Comparison of ENCODE assay signal across 13 cellular contexts in the genomic region with DNA sequence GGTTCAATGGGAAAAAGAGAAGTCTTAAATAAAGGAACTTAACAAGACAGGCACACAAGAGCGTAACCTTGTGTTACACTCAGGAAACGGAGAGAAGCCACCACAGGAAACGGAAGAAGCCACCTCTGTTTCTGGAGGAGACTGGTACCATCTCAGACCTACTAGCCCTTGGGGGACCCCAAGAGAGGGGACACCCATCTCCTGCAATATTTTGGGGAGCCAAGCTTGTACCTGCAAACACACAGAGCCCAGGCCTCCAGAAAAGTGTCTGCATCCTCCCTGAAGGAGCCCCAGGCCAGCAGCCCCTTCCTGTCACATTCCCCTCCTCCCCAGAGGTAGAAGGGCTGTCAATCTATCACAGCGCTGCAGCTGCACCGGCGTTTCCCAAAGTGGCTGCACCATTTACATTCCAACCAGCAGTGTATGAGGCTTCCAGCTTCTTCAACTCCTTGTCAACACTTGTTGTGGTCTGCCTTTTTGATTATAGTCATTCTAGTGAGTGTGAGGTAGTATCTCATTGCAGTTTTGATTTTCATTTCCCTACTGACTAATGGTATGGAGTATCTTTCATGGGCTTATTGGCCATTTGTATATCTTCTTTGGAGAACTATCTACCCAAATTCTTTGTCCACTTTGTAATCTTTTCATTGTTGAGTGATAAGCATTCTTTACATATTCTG. TPM values are rescaled to one million over a fixed set of nuclear protein-coding genes. Genes with fewer than 3 reads are reported as not detected.
DNase-seq lines count a peak whose midpoint lies in the region; ATAC-seq, FAIRE-seq and TF ChIP-seq lines count a peak whose summit lies in the region.
"Had no signal": no experiment of that assay in that cellular context is flagged by ENCODE, and none has a peak within 500 bp of the region (broad histone marks: within the 10 kb centered on the region; RNA-seq: fewer than 3 reads in every experiment).

No MANE protein-coding gene starts in this region.

- H3K36me3 Mint-ChIP-seq in activated T-cell treated with anti-CD3 and anti-CD28 coated beads, Interleukin-2, amount 50 U/mL, for 4 hours (ENCODE audit: insufficient read depth), result no peaks in the 10 kb centered on the region
- no peaks in the 10 kb centered on the region for H3K36me3 Mint-ChIP-seq in effector memory CD8-positive, alpha-beta T cell (ENCODE audit: insufficient read depth)

- no peak overlapping the region for H3K4me2 ChIP-seq in OCI-LY7 (ENCODE audit: low read length)

- H3K9me3 Mint-ChIP-seq in activated T-cell treated with anti-CD3 and anti-CD28 coated beads, Interleukin-2, amount 50 U/mL, for 4 hours, result peaks cover 2% of the 10 kb centered on the region
- no peaks in the 10 kb centered on the region for H3K9me3 Mint-ChIP-seq in effector memory CD8-positive, alpha-beta T cell

- no peak for TF ChIP-seq CTCF in OCI-LY7 (conservative IDR thresholded peaks at IDR 0.05; ENCODE audit: low read length)
- no peak for TF ChIP-seq CTCF in testis (IDR thresholded peaks at IDR 0.05)
- no peak for TF ChIP-seq CTCF in kidney (IDR thresholded peaks at IDR 0.05; ENCODE audit: borderline replicate concordance, extremely low read depth, insufficient read depth)

- no peaks in the 10 kb centered on the region for H4K20me1 ChIP-seq in OCI-LY7 (ENCODE audit: insufficient read depth, low read length)

- CTCF ChIA-PET in OCI-LY7 (lab: Charles Lee; ENCODE audit: unreplicated experiment), result no interaction called here

- FAIRE-seq in kidney (lab: Jason Lieb, UNC), result no peak

- peaks cover 39% of the 10 kb centered on the region for H3K4me1 Mint-ChIP-seq in activated T-cell treated with anti-CD3 and anti-CD28 coated beads, Interleukin-2, amount 50 U/mL, for 4 hours (ENCODE audit: low read depth)
- peaks cover 4 to 12% of the 10 kb centered on the region in 2 donors for H3K4me1 Mint-ChIP-seq in effector memory CD8-positive, alpha-beta T cell (ENCODE audit: low read depth in 2 of 2)

- no peak overlapping the region for H3K27ac ChIP-seq in OCI-LY7 (ENCODE audit: low read depth, low read length, poor library complexity, severe bottlenecking)
- H3K27ac ChIP-seq in testis, result no peak overlapping the region
- H3K27ac ChIP-seq in kidney (ENCODE audit: low read depth in 2 of 2, low read length in 2 of 2), result no peak overlapping the region
- H3K27ac ChIP-seq: prostate gland had no signal

- no peak overlapping the region for H2AFZ ChIP-seq in OCI-LY7 (ENCODE audit: low read length)

- H3K9me2 ChIP-seq in OCI-LY7 (ENCODE audit: insufficient read depth, low read length), result no peaks in the 10 kb centered on the region

- intact Hi-C loops in OCI-LY7 (cut with micrococcal nuclease; ENCODE audit: unreplicated experiment), result no loop called here
- intact Hi-C loops in testis (cut with DNase I; ENCODE audit: low total_unique reads), result no loop called here
- intact Hi-C loops in kidney (cut with DNase I), result no loop called here

- H3K4me3 ChIP-seq in OCI-LY7 (ENCODE audit: low read depth, low read length, poor library complexity, severe bottlenecking), result no peak overlapping the region
- H3K4me3 ChIP-seq in testis, result no peak overlapping the region
- no peak overlapping the region for H3K4me3 ChIP-seq in kidney (ENCODE audit: low read length in 2 of 2)
- H3K4me3 ChIP-seq: prostate gland had no signal

- H3K79me2 ChIP-seq in OCI-LY7 (ENCODE audit: insufficient read depth, low read depth, low read length), result no peaks in the 10 kb centered on the region

- no peaks in the 10 kb centered on the region for H3K27me3 Mint-ChIP-seq in activated T-cell treated with anti-CD3 and anti-CD28 coated beads, Interleukin-2, amount 50 U/mL, for 4 hours (ENCODE audit: low read depth)
- H3K27me3 Mint-ChIP-seq in effector memory CD8-positive, alpha-beta T cell, result peaks cover 34 to 53% of the 10 kb centered on the region in 2 donors

- H3K9me3 ChIP-seq in OCI-LY7 (ENCODE audit: low read length) (no peaks in the 10 kb centered on the region), testis (no peaks in the 10 kb centered on the region), kidney (ENCODE audit: control insufficient read depth in 1 of 2, low read length in 2 of 2) (no peaks in the 10 kb centered on the region)
- H3K9me3 ChIP-seq: prostate gland had no signal

- no peaks in the 10 kb centered on the region for H3K27me3 ChIP-seq in testis

- ATAC-seq in activated T-cell treated with anti-CD3 and anti-CD28 coated beads, Interleukin-2, amount 50 U/mL, for 4 hours, result peak in 1 of 2 donors; percentile 32
- ATAC-seq in effector memory CD8-positive, alpha-beta T cell (replicated peaks), result peak; percentile 58
- ATAC-seq in GM21447 (IDR thresholded peaks at IDR 0.05; ENCODE audit: unreplicated experiment), result no peak
- ATAC-seq: left ventricle myocardium superior had no signal

- H3K4me3 Mint-ChIP-seq in activated T-cell treated with anti-CD3 and anti-CD28 coated beads, Interleukin-2, amount 50 U/mL, for 4 hours, result peak overlapping the region; percentile 37
- peak overlapping the region in 1 of 2 donors; percentile 38 for H3K4me3 Mint-ChIP-seq in effector memory CD8-positive, alpha-beta T cell

- POLR2A ChIA-PET in OCI-LY7 (lab: Charles Lee), result no interaction called here

- no peak for TF ChIP-seq POLR2A in testis (IDR thresholded peaks at IDR 0.05)

- H3K36me3 ChIP-seq in OCI-LY7 (ENCODE audit: insufficient read depth, low read length) (no peaks in the 10 kb centered on the region), testis (ENCODE audit: low read depth, missing control alignments) (no peaks in the 10 kb centered on the region), kidney (ENCODE audit: control insufficient read depth in 1 of 2, insufficient read depth in 2 of 2, low read length in 2 of 2) (no peaks in the 10 kb centered on the region)
- H3K36me3 ChIP-seq: prostate gland had no signal

- H3K9ac ChIP-seq in kidney (ENCODE audit: low read length in 2 of 2), result no peak overlapping the region

- no TSS peak for BruUV-seq in OCI-LY7 (replicated peaks; lab: Mats Ljungman, UMichigan)

- WGBS in testis, 2 donors, result 46 to 53% methylated on average over 6 of the region's 6 CpGs

- H3K27ac Mint-ChIP-seq in effector memory CD8-positive, alpha-beta T cell, result no peak overlapping the region

- H3K4me1 ChIP-seq in OCI-LY7 (ENCODE audit: insufficient read depth, low read length, poor library complexity, severe bottlenecking), result peaks cover 9% of the 10 kb centered on the region
- H3K4me1 ChIP-seq in testis, result no peaks in the 10 kb centered on the region
- H3K4me1 ChIP-seq in kidney (ENCODE audit: control insufficient read depth in 1 of 2, insufficient read depth in 1 of 2, low read depth in 1 of 2, low read length in 2 of 2), result no peaks in the 10 kb centered on the region
- H3K4me1 ChIP-seq: prostate gland had no signal

- no peak for DNase-seq in activated T-cell treated with anti-CD3 and anti-CD28 coated beads, Interleukin-2, amount 50 U/mL, for 4 hours
- no peak for DNase-seq in activated T-cell treated with anti-CD3 and anti-CD28 coated beads, Interleukin-2, amount 50 U/mL, for 1 hour
- DNase-seq in OCI-LY7 (ENCODE audit: low spot score) (peak; percentile 5), testis (peak; percentile 4), DMS53 treated with DMSO at 0.1 percent for 48 hours (lab: John Stamatoyannopoulos, UW; ENCODE audit: unreplicated experiment) (no peak), kidney (no peak)
- no peak for DNase-seq in effector memory CD8-positive, alpha-beta T cell
- DNase-seq: amygdala; left ventricle myocardium superior; NCI-H446; stimulated activated CD4-positive, alpha-beta T cell treated with anti-CD3 and anti-CD28 coated beads, Interleukin-2, amount 100 ng/mL, for 24 hours had no signal

RNA-seq across cellular contexts. Expression of gene PADI1, which starts 23.0 kb away (rescaled TPM):
- not detected for total RNA-seq in activated T-cell treated with anti-CD3 and anti-CD28 coated beads, Interleukin-2, amount 50 U/mL, for 4 hours
- total RNA-seq in OCI-LY7 (2014; rRNA removed; shearing (Covaris generic)), result not detected in 2 replicates
- not detected in 2 replicates for total RNA-seq in OCI-LY7 (2022)
- total RNA-seq in testis, result under 1 TPM in 1 of 2 donors, not detected in 1; 0.31 TPM
- 1.6 TPM for polyA plus RNA-seq in testis (ENCODE audit: insufficient read depth, low read depth, low replicate concordance)
- total RNA-seq in kidney, result 1.3 TPM
- polyA plus RNA-seq in kidney (ENCODE audit: insufficient read depth, low read depth, low replicate concordance), result not detected
- total RNA-seq: left ventricle myocardium superior had no signal

Comparison
In these comparisons a context has a peak if more than half of its experiments do, and no peak if none do; other contexts are left out.
1. DNase-seq: peak in OCI-LY7 (single experiment) and testis (single experiment); none in activated T-cell treated with anti-CD3 and anti-CD28 coated beads, Interleukin-2, amount 50 U/mL, for 4 hours (single experiment), activated T-cell treated with anti-CD3 and anti-CD28 coated beads, Interleukin-2, amount 50 U/mL, for 1 hour (single experiment), effector memory CD8-positive, alpha-beta T cell (0 of 3), DMS53 treated with DMSO at 0.1 percent for 48 hours (single experiment) and kidney (single experiment).